ENCODE assay signal across 17 cellular contexts in genomic region chr10:34760606-34761005, GRCh38. TPM values are rescaled to one million over a fixed set of nuclear protein-coding genes. Genes with fewer than 3 reads are reported as not detected.
DNase-seq lines count a peak whose midpoint lies in the region; ATAC-seq, FAIRE-seq and TF ChIP-seq lines count a peak whose summit lies in the region.
"Had no signal": no experiment of that assay in that cellular context is flagged by ENCODE, and none has a peak within 500 bp of the region (broad histone marks: within the 10 kb centered on the region; RNA-seq: fewer than 3 reads in every experiment).

No MANE protein-coding gene starts in this region.

- BruUV-seq in mammary epithelial cell (replicated peaks; lab: Mats Ljungman, UMichigan): no TSS peak

- peaks cover 7% of the 10 kb centered on the region for H3K4me1 Mint-ChIP-seq in stimulated activated naive CD8-positive, alpha-beta T cell treated with anti-CD3 and anti-CD28 coated beads, Interleukin-15, amount 100 ng/mL, for 72 hours
- H3K4me1 Mint-ChIP-seq: immature natural killer cell had no signal

- H3K27ac ChIP-seq in A549: peak overlapping the region in 1 of 2 experiments; percentile 75; a peak in 3 of 6 replicates
- H3K27ac ChIP-seq in HEK293 (ENCODE audit: extremely low read depth, low read depth, low read length): no peak overlapping the region
- peak overlapping the region; percentile 96 for H3K27ac ChIP-seq in mammary epithelial cell (ENCODE audit: insufficient read depth, low read depth, low read length)
- H3K27ac ChIP-seq: SJSA1 had no signal

- H2AFZ ChIP-seq in mammary epithelial cell (ENCODE audit: low read depth, low read length): no peak overlapping the region

- H3K27ac Mint-ChIP-seq in stimulated activated naive CD8-positive, alpha-beta T cell treated with anti-CD3 and anti-CD28 coated beads, Interleukin-15, amount 100 ng/mL, for 72 hours: no peak overlapping the region
- H3K27ac Mint-ChIP-seq: immature natural killer cell had no signal

- peaks cover 8% of the 10 kb centered on the region for H3K27me3 Mint-ChIP-seq in stimulated activated naive CD8-positive, alpha-beta T cell treated with anti-CD3 and anti-CD28 coated beads, Interleukin-15, amount 100 ng/mL, for 72 hours

- no peak for TF ChIP-seq POLR2A in A549 (IDR thresholded peaks at IDR 0.05; ENCODE audit: low read length)

- H3K27me3 ChIP-seq in mammary epithelial cell (ENCODE audit: insufficient read depth, low read length): no peaks in the 10 kb centered on the region
- H3K27me3 ChIP-seq: SJSA1 had no signal

- CTCF ChIA-PET in A549 (lab: Yijun Ruan, JAX) (no interaction called here), HEK293 (lab: Yijun Ruan, JAX) (no interaction called here), mammary epithelial cell (lab: Charles Lee; ENCODE audit: low non-redundant PET) (no interaction called here)

- DNase-seq in A549 (ENCODE audit: low read depth in 1 of 2, low spot score in 1 of 2): no peak
- DNase-seq in mammary epithelial cell: peak; percentile 96
- DNase-seq in iris pigment epithelial cell (ENCODE audit: low read depth): peak; percentile 44
- DNase-seq in stimulated activated naive CD8-positive, alpha-beta T cell treated with anti-CD3 and anti-CD28 coated beads, Interleukin-15, amount 100 ng/mL, for 72 hours: no peak
- DNase-seq in activated CD8-positive, alpha-beta memory T cell treated with anti-CD3 and anti-CD28 coated beads, Interleukin-2, amount 50 U/mL, for 48 hours: no peak
- no peak for DNase-seq in AG08396 (ENCODE audit: low spot score)
- DNase-seq: activated CD4-positive, CD25-positive, alpha-beta regulatory T cell treated with anti-CD3 and anti-CD28 coated beads, Interleukin-2, amount 50 U/mL, for 72 hours; amniotic stem cell; immature natural killer cell; NCI-H2107; stimulated activated CD4-positive, alpha-beta T cell treated with anti-CD3 and anti-CD28 coated beads, Interleukin-4, amount 100 ng/mL, for 4 hours; T-helper 9 cell had no signal

- no peak for TF ChIP-seq CTCF in A549 (IDR thresholded peaks at IDR 0.05)
- no peak for TF ChIP-seq CTCF in HEK293 (tag by site-specific recombination; IDR thresholded peaks at IDR 0.05)
- TF ChIP-seq CTCF in mammary epithelial cell (conservative IDR thresholded peaks at IDR 0.05 in 1 of 2, IDR thresholded peaks at IDR 0.05 in 1 of 2; ENCODE audit: extremely low read depth in 1 of 2, insufficient read depth in 1 of 2, low read depth in 1 of 2, low read length in 2 of 2): no peak

- no peak for TF ChIP-seq RAD21 in A549 (conservative IDR thresholded peaks at IDR 0.05 in 1 of 2, IDR thresholded peaks at IDR 0.05 in 1 of 2)

- no peak for FAIRE-seq in A549 (lab: Jason Lieb, UNC)
- FAIRE-seq: endometrium, H54 had no signal

- H3K4me1 ChIP-seq in A549 (peaks cover 80% of the 10 kb centered on the region), HEK293 (ENCODE audit: control insufficient read depth, insufficient read depth, low read length) (peaks cover 13% of the 10 kb centered on the region), mammary epithelial cell (ENCODE audit: insufficient read depth, low read length) (peaks cover 51% of the 10 kb centered on the region)

- no peaks in the 10 kb centered on the region for H4K20me1 ChIP-seq in mammary epithelial cell (ENCODE audit: insufficient read depth, low read length)

- peak overlapping the region; percentile 37 for H3K4me2 ChIP-seq in A549
- peak overlapping the region; percentile 49 for H3K4me2 ChIP-seq in mammary epithelial cell (ENCODE audit: insufficient read depth, low read depth, low read length)

- POLR2A ChIA-PET in A549 (lab: Yijun Ruan, JAX): interaction anchor here (0.7 kb wide), 1 partner anchor 29 kb away, joined by 3 read pairs; no protein-coding TSS in a partner anchor
- POLR2A ChIA-PET in HEK293 (lab: Yijun Ruan, JAX): no interaction called here

- H3K4me3 Mint-ChIP-seq in stimulated activated naive CD8-positive, alpha-beta T cell treated with anti-CD3 and anti-CD28 coated beads, Interleukin-15, amount 100 ng/mL, for 72 hours: no peak overlapping the region
- H3K4me3 Mint-ChIP-seq: immature natural killer cell had no signal

- H3K9me3 ChIP-seq in A549 (no peaks in the 10 kb centered on the region), HEK293 (ENCODE audit: control insufficient read depth, insufficient read depth, low read depth, low read length) (no peaks in the 10 kb centered on the region), mammary epithelial cell (replicated peaks; ENCODE audit: insufficient read depth, low read length) (no peaks in the 10 kb centered on the region)
- H3K9me3 ChIP-seq: SJSA1 had no signal

- no peak for ATAC-seq in A549
- ATAC-seq in stimulated activated naive CD8-positive, alpha-beta T cell treated with anti-CD3 and anti-CD28 coated beads, Interleukin-15, amount 100 ng/mL, for 72 hours: no peak
- ATAC-seq in GM21786 (IDR thresholded peaks at IDR 0.05; ENCODE audit: unreplicated experiment): no peak

- in situ Hi-C loops in mammary epithelial cell (cut with MboI; ENCODE audit: low sequenced_read_pairs in 2 of 2): no loop called here

- H3K4me3 ChIP-seq in A549 (no peak overlapping the region), HEK293 (ENCODE audit: low read depth, low read length) (no peak overlapping the region), mammary epithelial cell (replicated peaks in 1 of 3; ENCODE audit: insufficient read depth in 1 of 3, low read depth in 2 of 3, low read length in 3 of 3) (no peak overlapping the region)
- H3K4me3 ChIP-seq: SJSA1 had no signal

- peaks cover 0 to 7% of the 10 kb centered on the region in 2 donors for H3K9me3 Mint-ChIP-seq in stimulated activated naive CD8-positive, alpha-beta T cell treated with anti-CD3 and anti-CD28 coated beads, Interleukin-15, amount 100 ng/mL, for 72 hours

- TF ChIP-seq EP300 in A549 (IDR thresholded peaks at IDR 0.05): no peak

- H3K36me3 ChIP-seq in HEK293 (ENCODE audit: control insufficient read depth in 2 of 2, insufficient read depth in 1 of 2, low read length in 2 of 2): no peaks in the 10 kb centered on the region
- no peaks in the 10 kb centered on the region for H3K36me3 ChIP-seq in mammary epithelial cell (ENCODE audit: insufficient read depth, low read length)
- H3K36me3 ChIP-seq: SJSA1 had no signal

- H3K9ac ChIP-seq in mammary epithelial cell (ENCODE audit: insufficient read depth, low read length): peak overlapping the region; percentile 48

- dilution Hi-C loops in mammary epithelial cell (cut with HindIII; ENCODE audit: low sequenced_read_pairs): loop anchor here (5.0 kb wide), 1 partner anchor 42 kb away; no protein-coding TSS in a partner anchor

- 32% methylated on average over 1 of the region's 1 CpG for WGBS in A549 (ENCODE audit: missing lambda C conversion rate)
- WGBS in mammary epithelial cell (ENCODE audit: low coverage, missing lambda C conversion rate): 0% methylated on average over 1 of the region's 1 CpG

- H3K79me2 ChIP-seq in mammary epithelial cell (ENCODE audit: insufficient read depth, low read length): peaks cover 83% of the 10 kb centered on the region

- intact Hi-C loops in mammary epithelial cell (cut with micrococcal nuclease): no loop called here

TF ChIP-seq in A549, 52 proteins besides CTCF, POLR2A, EP300 and RAD21:
- TF ChIP-seq CHD4 (IDR thresholded peaks at IDR 0.05; ENCODE audit: borderline replicate concordance): no peak
- TF ChIP-seq E2F6 (IDR thresholded peaks at IDR 0.05; ENCODE audit: borderline replicate concordance, low read depth): 0 out of 2 replicates have a peak, but pooled peaks have one; percentile 26

TF ChIP-seq in HEK293, 187 proteins besides CTCF, POLR2A, EP300 and RAD21:
- 0 out of 2 replicates have a peak, but pooled peaks have one; percentile 13 for TF ChIP-seq OSR2 (tag by site-specific recombination; IDR thresholded peaks at IDR 0.05)
- no peak for TF ChIP-seq ZNF571 (tag by site-specific recombination; IDR thresholded peaks at IDR 0.05)

RNA-seq across cellular contexts. Expression of gene PARD3, which starts 54.5 kb away (rescaled TPM):
- polyA plus RNA-seq in A549 (2011; rRNA removed) (182 and 200 TPM in 2 replicates), A549 (2017; fragmentation: RNase III; extraction: RNeasy Plus Mini Kit Qiagen cat#74134 plus additional on column Dnase treatment) (88.7 to 110 TPM (median 104 TPM) in 3 replicates), mammary epithelial cell (32.1 TPM)
- polyA plus RNA-seq in A549 (2012; cell fraction: cytosol; rRNA removed): 59.5 and 64.4 TPM in 2 replicates
- 31.6 and 49.8 TPM in 2 replicates for polyA plus RNA-seq in A549 (2012; cell fraction: nucleus; rRNA removed)
- polyA minus RNA-seq in A549 (2011; rRNA and poly(A)+ RNA removed): 169 and 188 TPM in 2 replicates
- 10 to 100 TPM; 47.1 to 58.7 TPM for total RNA-seq in mammary epithelial cell
- polyA minus RNA-seq in mammary epithelial cell: 48.8 TPM

Comparison
In these comparisons a context has a peak if more than half of its experiments do, and no peak if none do; other contexts are left out.
1. DNase-seq: peak in mammary epithelial cell (single experiment) and iris pigment epithelial cell (single experiment); none in A549 (0 of 2), stimulated activated naive CD8-positive, alpha-beta T cell treated with anti-CD3 and anti-CD28 coated beads, Interleukin-15, amount 100 ng/mL, for 72 hours (0 of 2), activated CD8-positive, alpha-beta memory T cell treated with anti-CD3 and anti-CD28 coated beads, Interleukin-2, amount 50 U/mL, for 48 hours (single experiment) and AG08396 (single experiment).